1 cellular context compared by ENCODE assay signal in genomic region chr14:43981135-43981787, GRCh38.
TF ChIP-seq lines count a peak whose summit lies in the region.

No MANE protein-coding gene starts in this region.

TF ChIP-seq in H1, 55 proteins besides CTCF, POLR2A, EP300 and RAD21 (continued from another document):
- TF ChIP-seq ATF2 (IDR thresholded peaks at IDR 0.05; ENCODE audit: low read length) (no peak), EZH2 (IDR thresholded peaks at IDR 0.05; ENCODE audit: low read depth, low read length, severe bottlenecking) (no peak), EGR1 (IDR thresholded peaks at IDR 0.05; ENCODE audit: borderline replicate concordance, low read depth, low read length) (no peak), BRCA1 (IDR thresholded peaks at IDR 0.05; ENCODE audit: low read depth, low read length) (no peak), SUZ12 (IDR thresholded peaks at IDR 0.05; ENCODE audit: low read length) (no peak), RBBP5 (IDR thresholded peaks at IDR 0.05; ENCODE audit: borderline replicate concordance, low read depth, low read length) (no peak), GTF2F1 (IDR thresholded peaks at IDR 0.05; ENCODE audit: borderline replicate concordance, low read depth, low read length) (no peak), RXRA (IDR thresholded peaks at IDR 0.05; ENCODE audit: insufficient read depth, low read depth, low read length) (no peak), GABPA (IDR thresholded peaks at IDR 0.05; ENCODE audit: borderline replicate concordance, insufficient read depth, low read length) (no peak), KDM4A (IDR thresholded peaks at IDR 0.05; ENCODE audit: low read depth, low read length, severe bottlenecking) (no peak), SP1 (IDR thresholded peaks at IDR 0.05; ENCODE audit: low read depth, low read length) (no peak), CREB1 (IDR thresholded peaks at IDR 0.05) (no peak), BCL11A (IDR thresholded peaks at IDR 0.05; ENCODE audit: low read depth in 2 of 2, low read length in 2 of 2) (no peak), USF2 (IDR thresholded peaks at IDR 0.05; ENCODE audit: low read length) (no peak), E2F6 (IDR thresholded peaks at IDR 0.05) (no peak)
